ENCODE assay signal across 14 cellular contexts in genomic region chr14:100761481-100761880, GRCh38. TPM values are rescaled to one million over a fixed set of nuclear protein-coding genes. Genes with fewer than 3 reads are reported as not detected.
DNase-seq lines count a peak whose midpoint lies in the region; ATAC-seq, FAIRE-seq and TF ChIP-seq lines count a peak whose summit lies in the region.
"Had no signal": no experiment of that assay in that cellular context is flagged by ENCODE, and none has a peak within 500 bp of the region (broad histone marks: within the 10 kb centered on the region; RNA-seq: fewer than 3 reads in every experiment).

No MANE protein-coding gene starts in this region.

- TF ChIP-seq CTCF in epithelial cell of esophagus (IDR thresholded peaks at IDR 0.05; ENCODE audit: insufficient read depth, low read depth, low read length, missing control alignments): no peak

- peak; percentile 36 for FAIRE-seq in H54 (lab: Jason Lieb, UNC)

- DNase-seq in H54 (ENCODE audit: insufficient read length, low spot score) (no peak), OCI-M1 (lab: John Stamatoyannopoulos, UW) (peak; percentile 13), epithelial cell of esophagus (ENCODE audit: low read depth) (peak; percentile 91), renal cortical epithelial cell (ENCODE audit: low read depth) (peak; percentile 93), NCI-H187 treated with DMSO at 0.1 percent for 48 hours (lab: John Stamatoyannopoulos, UW) (no peak), HK-2 (ENCODE audit: unreplicated experiment) (no peak), left cardiac atrium (no peak)
- DNase-seq: activated B cell treated with CpG ODN at 0.5 μM for 24 hours; activated T-cell treated with anti-CD3 and anti-CD28 coated beads, Interleukin-2, amount 50 U/mL, for 24 hours; immature natural killer cell; Kasumi-1; natural killer cell; sigmoid colon; thyroid gland had no signal

- no peak for TF ChIP-seq POLR2A in H54 (IDR thresholded peaks at IDR 0.05; ENCODE audit: low read depth, low read length)

- H3K4me3 ChIP-seq in epithelial cell of esophagus (ENCODE audit: low read length): no peak overlapping the region
- H3K4me3 ChIP-seq: sigmoid colon, thyroid gland had no signal

- intact Hi-C loops in left cardiac atrium (cut with DNase I): no loop called here

- ATAC-seq in left cardiac atrium: no peak
- ATAC-seq: natural killer cell had no signal

RNA-seq across cellular contexts. Expression of gene DLK1, which starts 34.8 kb away (rescaled TPM):
- total RNA-seq in renal cortical epithelial cell: not detected in 2 replicates
- total RNA-seq in left cardiac atrium: 1 to 10 TPM in 1 of 2 donors, not detected in 1; 3.3 TPM
- total RNA-seq: activated B cell treated with CpG ODN at 0.5 μM for 24 hours, natural killer cell had no signal

Comparison
In these comparisons a context has a peak if more than half of its experiments do, and no peak if none do; other contexts are left out.
1. DNase-seq: peak in OCI-M1 (single experiment), epithelial cell of esophagus (single experiment) and renal cortical epithelial cell (single experiment); none in H54 (single experiment), NCI-H187 treated with DMSO at 0.1 percent for 48 hours (single experiment), HK-2 (single experiment) and left cardiac atrium (single experiment).